In genomic region chr16:89319883-89320716, GRCh38 we compare ENCODE assay signal across 1 cellular context.
TF ChIP-seq lines count a peak whose summit lies in the region.

No MANE protein-coding gene starts in this region.

TF ChIP-seq in HepG2, 621 proteins besides CTCF, POLR2A, EP300 and RAD21 (continued from another document):
- no peak for TF ChIP-seq JUNB (CRISPR knock-in tag; IDR thresholded peaks at IDR 0.05; ENCODE audit: borderline replicate concordance)
- TF ChIP-seq MTA1 (CRISPR knock-in tag; IDR thresholded peaks at IDR 0.05; ENCODE audit: borderline replicate concordance), result peak; percentile 86
- no peak for TF ChIP-seq MTF1 (CRISPR knock-in tag; IDR thresholded peaks at IDR 0.05)
- no peak; the same call in 1 of the 2 replicates for TF ChIP-seq ARHGAP35 (CRISPR knock-in tag; IDR thresholded peaks at IDR 0.05; ENCODE audit: borderline replicate concordance)
- no peak for TF ChIP-seq YEATS4 (CRISPR knock-in tag; IDR thresholded peaks at IDR 0.05; ENCODE audit: borderline replicate concordance)
- TF ChIP-seq, protein P1, sequence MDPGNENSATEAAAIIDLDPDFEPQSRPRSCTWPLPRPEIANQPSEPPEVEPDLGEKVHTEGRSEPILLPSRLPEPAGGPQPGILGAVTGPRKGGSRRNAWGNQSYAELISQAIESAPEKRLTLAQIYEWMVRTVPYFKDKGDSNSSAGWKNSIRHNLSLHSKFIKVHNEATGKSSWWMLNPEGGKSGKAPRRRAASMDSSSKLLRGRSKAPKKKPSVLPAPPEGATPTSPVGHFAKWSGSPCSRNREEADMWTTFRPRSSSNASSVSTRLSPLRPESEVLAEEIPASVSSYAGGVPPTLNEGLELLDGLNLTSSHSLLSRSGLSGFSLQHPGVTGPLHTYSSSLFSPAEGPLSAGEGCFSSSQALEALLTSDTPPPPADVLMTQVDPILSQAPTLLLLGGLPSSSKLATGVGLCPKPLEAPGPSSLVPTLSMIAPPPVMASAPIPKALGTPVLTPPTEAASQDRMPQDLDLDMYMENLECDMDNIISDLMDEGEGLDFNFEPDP (CRISPR knock-in tag; conservative IDR thresholded peaks at IDR 0.05), result no peak
- no peak; the same call in 1 of the 2 replicates for TF ChIP-seq MIER3 (CRISPR knock-in tag; IDR thresholded peaks at IDR 0.05; ENCODE audit: borderline replicate concordance)
- TF ChIP-seq, protein P2, sequence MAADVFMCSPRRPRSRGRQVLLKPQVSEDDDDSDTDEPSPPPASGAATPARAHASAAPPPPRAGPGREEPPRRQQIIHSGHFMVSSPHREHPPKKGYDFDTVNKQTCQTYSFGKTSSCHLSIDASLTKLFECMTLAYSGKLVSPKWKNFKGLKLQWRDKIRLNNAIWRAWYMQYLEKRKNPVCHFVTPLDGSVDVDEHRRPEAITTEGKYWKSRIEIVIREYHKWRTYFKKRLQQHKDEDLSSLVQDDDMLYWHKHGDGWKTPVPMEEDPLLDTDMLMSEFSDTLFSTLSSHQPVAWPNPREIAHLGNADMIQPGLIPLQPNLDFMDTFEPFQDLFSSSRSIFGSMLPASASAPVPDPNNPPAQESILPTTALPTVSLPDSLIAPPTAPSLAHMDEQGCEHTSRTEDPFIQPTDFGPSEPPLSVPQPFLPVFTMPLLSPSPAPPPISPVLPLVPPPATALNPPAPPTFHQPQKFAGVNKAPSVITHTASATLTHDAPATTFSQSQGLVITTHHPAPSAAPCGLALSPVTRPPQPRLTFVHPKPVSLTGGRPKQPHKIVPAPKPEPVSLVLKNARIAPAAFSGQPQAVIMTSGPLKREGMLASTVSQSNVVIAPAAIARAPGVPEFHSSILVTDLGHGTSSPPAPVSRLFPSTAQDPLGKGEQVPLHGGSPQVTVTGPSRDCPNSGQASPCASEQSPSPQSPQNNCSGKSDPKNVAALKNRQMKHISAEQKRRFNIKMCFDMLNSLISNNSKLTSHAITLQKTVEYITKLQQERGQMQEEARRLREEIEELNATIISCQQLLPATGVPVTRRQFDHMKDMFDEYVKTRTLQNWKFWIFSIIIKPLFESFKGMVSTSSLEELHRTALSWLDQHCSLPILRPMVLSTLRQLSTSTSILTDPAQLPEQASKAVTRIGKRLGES (CRISPR knock-in tag; IDR thresholded peaks at IDR 0.05; ENCODE audit: borderline replicate concordance), result no peak
- TF ChIP-seq FOXA1 (IDR thresholded peaks at IDR 0.05), result no peak
- peak; percentile 75 for TF ChIP-seq FOXA1 (CRISPR knock-in tag; IDR thresholded peaks at IDR 0.05)
- no peak for TF ChIP-seq HNF1A (IDR thresholded peaks at IDR 0.05; ENCODE audit: low read depth)
- no peak for TF ChIP-seq HNF1A (CRISPR knock-in tag; IDR thresholded peaks at IDR 0.05; ENCODE audit: borderline replicate concordance)
- TF ChIP-seq AHR (CRISPR knock-in tag; IDR thresholded peaks at IDR 0.05), result no peak
- TF ChIP-seq, protein P3, sequence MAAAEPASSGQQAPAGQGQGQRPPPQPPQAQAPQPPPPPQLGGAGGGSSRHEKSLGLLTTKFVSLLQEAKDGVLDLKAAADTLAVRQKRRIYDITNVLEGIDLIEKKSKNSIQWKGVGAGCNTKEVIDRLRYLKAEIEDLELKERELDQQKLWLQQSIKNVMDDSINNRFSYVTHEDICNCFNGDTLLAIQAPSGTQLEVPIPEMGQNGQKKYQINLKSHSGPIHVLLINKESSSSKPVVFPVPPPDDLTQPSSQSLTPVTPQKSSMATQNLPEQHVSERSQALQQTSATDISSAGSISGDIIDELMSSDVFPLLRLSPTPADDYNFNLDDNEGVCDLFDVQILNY (CRISPR knock-in tag; conservative IDR thresholded peaks at IDR 0.05), result no peak
- TF ChIP-seq ZNF839 (CRISPR knock-in tag; IDR thresholded peaks at IDR 0.05; ENCODE audit: borderline replicate concordance), result no peak
- TF ChIP-seq NR2F6 (IDR thresholded peaks at IDR 0.05), result no peak
- TF ChIP-seq NR2F6 (CRISPR knock-in tag; IDR thresholded peaks at IDR 0.05), result peak; percentile 67; the same call in 1 of the 2 replicates
- peak; percentile 34; the same call in 1 of the 2 replicates for TF ChIP-seq MYPOP (CRISPR knock-in tag; IDR thresholded peaks at IDR 0.05)
- no peak for TF ChIP-seq SRSF9 (IDR thresholded peaks at IDR 0.05; ENCODE audit: borderline replicate concordance, insufficient read depth, low read depth, low read length, poor library complexity, severe bottlenecking)
- TF ChIP-seq HNF4A (CRISPR knock-in tag; IDR thresholded peaks at IDR 0.05), result peak; percentile 44
